ENCODE assay signal across 7 cellular contexts in the genomic region with DNA sequence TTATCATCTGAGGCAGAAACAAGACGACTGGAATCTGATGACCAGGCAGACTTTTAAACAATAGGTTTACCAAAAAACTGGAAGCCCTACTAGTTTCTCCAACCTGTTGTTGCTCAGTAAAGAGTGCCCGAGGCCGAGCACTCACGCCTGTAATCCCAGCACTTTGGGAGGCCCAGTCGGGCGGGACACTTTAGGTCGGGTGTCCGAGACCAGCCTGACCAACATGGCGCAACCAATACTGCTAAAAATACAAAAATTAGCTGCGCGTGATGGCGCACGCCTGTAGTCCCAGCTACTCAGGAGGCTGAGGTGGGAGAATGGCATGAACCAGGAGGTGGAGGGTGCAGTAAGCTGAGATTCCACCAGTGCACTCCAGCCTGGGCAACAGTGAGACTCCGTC. TPM values are rescaled to one million over a fixed set of nuclear protein-coding genes. Genes with fewer than 3 reads are reported as not detected.
DNase-seq lines count a peak whose midpoint lies in the region; ATAC-seq and TF ChIP-seq lines count a peak whose summit lies in the region.

No MANE protein-coding gene starts in this region.

- no peak for TF ChIP-seq CTCF in HFFc6 (IDR thresholded peaks at IDR 0.05)

- POLR2A ChIA-PET in activated CD8-positive, alpha-beta T cell treated with anti-CD3 and anti-CD28 coated beads, Interleukin-2, amount 10 ng/mL, durations not matched to agents 7 days and 5 days (lab: Charles Lee), result interaction anchor here (0.7 to 3.6 kb wide), 8 partner anchors 9 to 872 kb away, joined by 3 to 33 read pairs (median 9); a partner anchor contains a TSS

- H3K36me3 Mint-ChIP-seq in HFFc6 (ENCODE audit: low read depth), result peaks cover 27% of the 10 kb centered on the region
- peaks cover 43% of the 10 kb centered on the region for H3K36me3 Mint-ChIP-seq in activated CD8-positive, alpha-beta T cell treated with anti-CD3 and anti-CD28 coated beads, Interleukin-2, amount 10 ng/mL, durations not matched to agents 7 days and 5 days (ENCODE audit: low read depth)

- DNase-seq in HFFc6 (no peak), sciatic nerve (ENCODE audit: low spot score) (no peak), GF-D8 (lab: John Stamatoyannopoulos, UW) (no peak), germinal center (ENCODE audit: low spot score) (no peak)
- DNase-seq in activated CD8-positive, alpha-beta T cell treated with anti-CD3 and anti-CD28 coated beads, Interleukin-2, amount 10 ng/mL, durations not matched to agents 7 days and 5 days, result no peak
- DNase-seq in stimulated activated naive CD8-positive, alpha-beta T cell treated with anti-CD3 and anti-CD28 coated beads, Interleukin-15, amount 100 ng/mL, for 72 hours, result no peak

- intact Hi-C loops in sciatic nerve (cut with DNase I), result no loop called here

- peaks cover 31% of the 10 kb centered on the region for H3K4me1 Mint-ChIP-seq in HFFc6 (ENCODE audit: low read depth)
- H3K4me1 Mint-ChIP-seq in activated CD8-positive, alpha-beta T cell treated with anti-CD3 and anti-CD28 coated beads, Interleukin-2, amount 10 ng/mL, durations not matched to agents 7 days and 5 days (ENCODE audit: low read depth), result peaks cover 49% of the 10 kb centered on the region
- H3K4me1 Mint-ChIP-seq in stimulated activated naive CD8-positive, alpha-beta T cell treated with anti-CD3 and anti-CD28 coated beads, Interleukin-15, amount 100 ng/mL, for 72 hours, result peaks cover 59% of the 10 kb centered on the region

- H3K4me1 ChIP-seq in iPS-18a (ENCODE audit: control insufficient read depth, low read depth, low read length), result peaks cover 4% of the 10 kb centered on the region

- H3K9me3 ChIP-seq in iPS-18a (ENCODE audit: control insufficient read depth, low read depth, low read length), result no peaks in the 10 kb centered on the region

- H3K27ac ChIP-seq in iPS-18a (ENCODE audit: low read length), result no peak overlapping the region

- H3K36me3 ChIP-seq in iPS-18a (ENCODE audit: control insufficient read depth, low read depth, low read length), result peaks cover 3% of the 10 kb centered on the region

- H3K4me3 ChIP-seq in iPS-18a (ENCODE audit: low read length), result peak overlapping the region; percentile 90

- H3K27me3 ChIP-seq in iPS-18a (ENCODE audit: control insufficient read depth, insufficient read depth, low read length), result no peaks in the 10 kb centered on the region

- peak overlapping the region; percentile 93 for H3K4me3 Mint-ChIP-seq in HFFc6
- H3K4me3 Mint-ChIP-seq in activated CD8-positive, alpha-beta T cell treated with anti-CD3 and anti-CD28 coated beads, Interleukin-2, amount 10 ng/mL, durations not matched to agents 7 days and 5 days, result peak overlapping the region; percentile 96
- H3K4me3 Mint-ChIP-seq in stimulated activated naive CD8-positive, alpha-beta T cell treated with anti-CD3 and anti-CD28 coated beads, Interleukin-15, amount 100 ng/mL, for 72 hours, result peak overlapping the region; percentile 99

- peak overlapping the region; percentile 84 for H3K9ac ChIP-seq in iPS-18a (ENCODE audit: low read length)

- peak overlapping the region; percentile 98 for H3K27ac Mint-ChIP-seq in HFFc6
- H3K27ac Mint-ChIP-seq in activated CD8-positive, alpha-beta T cell treated with anti-CD3 and anti-CD28 coated beads, Interleukin-2, amount 10 ng/mL, durations not matched to agents 7 days and 5 days, result peak overlapping the region; percentile 99
- H3K27ac Mint-ChIP-seq in stimulated activated naive CD8-positive, alpha-beta T cell treated with anti-CD3 and anti-CD28 coated beads, Interleukin-15, amount 100 ng/mL, for 72 hours, result peak overlapping the region; percentile 99

- no peaks in the 10 kb centered on the region; the same call in 1 of the 2 replicates for H3K9me3 Mint-ChIP-seq in HFFc6
- H3K9me3 Mint-ChIP-seq in activated CD8-positive, alpha-beta T cell treated with anti-CD3 and anti-CD28 coated beads, Interleukin-2, amount 10 ng/mL, durations not matched to agents 7 days and 5 days (ENCODE audit: insufficient read depth), result no peaks in the 10 kb centered on the region
- no peaks in the 10 kb centered on the region for H3K9me3 Mint-ChIP-seq in stimulated activated naive CD8-positive, alpha-beta T cell treated with anti-CD3 and anti-CD28 coated beads, Interleukin-15, amount 100 ng/mL, for 72 hours

- CTCF ChIA-PET in activated CD8-positive, alpha-beta T cell treated with anti-CD3 and anti-CD28 coated beads, Interleukin-2, amount 10 ng/mL, durations not matched to agents 7 days and 5 days (lab: Charles Lee), result interaction anchor here (1.1 to 5.0 kb wide), 8 partner anchors 9 to 262 kb away, joined by 3 to 50 read pairs (median 6); a partner anchor contains a TSS

- ATAC-seq in activated CD8-positive, alpha-beta T cell treated with anti-CD3 and anti-CD28 coated beads, Interleukin-2, amount 10 ng/mL, durations not matched to agents 7 days and 5 days, result no peak
- no peak for ATAC-seq in stimulated activated naive CD8-positive, alpha-beta T cell treated with anti-CD3 and anti-CD28 coated beads, Interleukin-15, amount 100 ng/mL, for 72 hours
- no peak for ATAC-seq in sciatic nerve

- peaks cover 7% of the 10 kb centered on the region for H3K27me3 Mint-ChIP-seq in HFFc6 (ENCODE audit: insufficient read depth)
- H3K27me3 Mint-ChIP-seq in activated CD8-positive, alpha-beta T cell treated with anti-CD3 and anti-CD28 coated beads, Interleukin-2, amount 10 ng/mL, durations not matched to agents 7 days and 5 days (ENCODE audit: low read depth), result no peaks in the 10 kb centered on the region
- H3K27me3 Mint-ChIP-seq in stimulated activated naive CD8-positive, alpha-beta T cell treated with anti-CD3 and anti-CD28 coated beads, Interleukin-15, amount 100 ng/mL, for 72 hours, result no peaks in the 10 kb centered on the region

RNA-seq across cellular contexts. Expression of a gene that starts 1.1 kb away (rescaled TPM):
- total RNA-seq in HFFc6 (2021; fragmentation: NEBNext Ultra II Directional; extraction: Animal tissue kit (Norgen Biotek cat#: 25700)), result 1 to 10 TPM; 4.6 to 5.8 (median 5.4) TPM
- 1 to 10 TPM; 4.5 to 5.1 TPM for total RNA-seq in activated CD8-positive, alpha-beta T cell treated with anti-CD3 and anti-CD28 coated beads, Interleukin-2, amount 10 ng/mL, durations not matched to agents 7 days and 5 days
- total RNA-seq in sciatic nerve, result 5.3 TPM

RNA-seq across cellular contexts. Expression of a gene that starts 33.0 kb away (rescaled TPM):
- total RNA-seq in HFFc6 (2021; fragmentation: NEBNext Ultra II Directional; extraction: Animal tissue kit (Norgen Biotek cat#: 25700)), result 10 to 100 TPM; 28.4 to 37.5 (median 31.5) TPM
- total RNA-seq in activated CD8-positive, alpha-beta T cell treated with anti-CD3 and anti-CD28 coated beads, Interleukin-2, amount 10 ng/mL, durations not matched to agents 7 days and 5 days, result 10 to 100 TPM; 78.0 to 78.4 TPM
- 36.1 TPM for total RNA-seq in sciatic nerve

RNA-seq across cellular contexts. Expression of a gene that starts 33.9 kb away (rescaled TPM):
- 10 to 100 TPM; 29.8 to 43.6 (median 40.6) TPM for total RNA-seq in HFFc6 (2021; fragmentation: NEBNext Ultra II Directional; extraction: Animal tissue kit (Norgen Biotek cat#: 25700))
- total RNA-seq in activated CD8-positive, alpha-beta T cell treated with anti-CD3 and anti-CD28 coated beads, Interleukin-2, amount 10 ng/mL, durations not matched to agents 7 days and 5 days, result 10 to 100 TPM; 40.0 to 47.3 TPM
- total RNA-seq in sciatic nerve, result 28.1 TPM
